Comparison of ENCODE assay signal across 9 cellular contexts in genomic region chr14:68733086-68733621, GRCh38. TPM values are rescaled to one million over a fixed set of nuclear protein-coding genes. Genes with fewer than 3 reads are reported as not detected.
DNase-seq lines count a peak whose midpoint lies in the region; ATAC-seq and TF ChIP-seq lines count a peak whose summit lies in the region.
"Had no signal": no experiment of that assay in that cellular context is flagged by ENCODE, and none has a peak within 500 bp of the region (broad histone marks: within the 10 kb centered on the region; RNA-seq: fewer than 3 reads in every experiment).

No MANE protein-coding gene starts in this region.

- ATAC-seq in naive thymus-derived CD4-positive, alpha-beta T cell, result peak; percentile 81
- ATAC-seq in GM19324 (IDR thresholded peaks at IDR 0.05; ENCODE audit: low FRiP score, unreplicated experiment), result no peak
- ATAC-seq in HG02798 (IDR thresholded peaks at IDR 0.05; ENCODE audit: poor library complexity, unreplicated experiment), result no peak

- TF ChIP-seq CTCF in ascending aorta (IDR thresholded peaks at IDR 0.05), result no peak

- peak in 9 of 14 donors; percentile 3 to 52 (median 31) for DNase-seq in C1 segment of cervical spinal cord (lab: John Stamatoyannopoulos, UW)
- DNase-seq in KBM-7, result peak; percentile 72
- DNase-seq in ascending aorta (ENCODE audit: low spot score in 2 of 2), result peak; percentile 22 to 75
- peak in 1 of 9 donors; percentile 55 for DNase-seq in naive thymus-derived CD4-positive, alpha-beta T cell
- no peak for DNase-seq in GM03348 (ENCODE audit: low spot score)
- DNase-seq in germinal center (ENCODE audit: low spot score), result no peak
- DNase-seq: NCI-H510A had no signal

- no peak overlapping the region for H3K4me3 ChIP-seq in ascending aorta
- H3K4me3 ChIP-seq in naive thymus-derived CD4-positive, alpha-beta T cell (ENCODE audit: low read length), result no peak overlapping the region

- H3K4me1 Mint-ChIP-seq in naive thymus-derived CD4-positive, alpha-beta T cell, result peaks cover 14 to 63% (median 48%) of the 10 kb centered on the region in 7 donors

- peaks cover 0 to 4% (median 0%) of the 10 kb centered on the region in 5 donors for H3K36me3 Mint-ChIP-seq in naive thymus-derived CD4-positive, alpha-beta T cell

- H3K9me3 Mint-ChIP-seq in naive thymus-derived CD4-positive, alpha-beta T cell, result no peaks in the 10 kb centered on the region

- no peaks in the 10 kb centered on the region for H3K9me3 ChIP-seq in ascending aorta
- H3K9me3 ChIP-seq in naive thymus-derived CD4-positive, alpha-beta T cell (ENCODE audit: control insufficient read depth in 2 of 3, low read length in 3 of 3), result no peaks in the 10 kb centered on the region

- in situ Hi-C loops in KBM-7 (cut with MboI; ENCODE audit: low pct_unique_long_range_greater_than_20kb, low sequenced_read_pairs), result no loop called here

- intact Hi-C loops in ascending aorta (cut with DNase I), result no loop called here
- intact Hi-C loops in naive thymus-derived CD4-positive, alpha-beta T cell (cut with micrococcal nuclease), result loop anchor here (2.0 to 5.0 kb wide), 2 partner anchors 39 to 54 kb away; no protein-coding TSS in a partner anchor

- CTCF ChIA-PET in naive thymus-derived CD4-positive, alpha-beta T cell (lab: Charles Lee), result no interaction called here

- peaks cover 0 to 17% of the 10 kb centered on the region in 2 donors for H3K4me1 ChIP-seq in ascending aorta
- H3K4me1 ChIP-seq in naive thymus-derived CD4-positive, alpha-beta T cell (ENCODE audit: control insufficient read depth in 2 of 2, insufficient read depth in 2 of 2, low read length in 2 of 2), result peaks cover 12 to 31% of the 10 kb centered on the region in 2 donors

- H3K4me3 Mint-ChIP-seq in naive thymus-derived CD4-positive, alpha-beta T cell, result peak overlapping the region in 2 of 10 donors; percentile 25 to 87

- H3K27ac Mint-ChIP-seq in naive thymus-derived CD4-positive, alpha-beta T cell, result peak overlapping the region in 4 of 9 donors; percentile 23 to 90 (median 30)

- H3K27me3 Mint-ChIP-seq in naive thymus-derived CD4-positive, alpha-beta T cell, result no peaks in the 10 kb centered on the region

- no peaks in the 10 kb centered on the region for H3K36me3 ChIP-seq in ascending aorta
- H3K36me3 ChIP-seq in naive thymus-derived CD4-positive, alpha-beta T cell (ENCODE audit: control insufficient read depth in 2 of 3, insufficient read depth in 3 of 3, low read length in 3 of 3), result no peaks in the 10 kb centered on the region

- H3K27me3 ChIP-seq in ascending aorta, result no peaks in the 10 kb centered on the region
- no peaks in the 10 kb centered on the region for H3K27me3 ChIP-seq in naive thymus-derived CD4-positive, alpha-beta T cell (ENCODE audit: control insufficient read depth in 2 of 2, insufficient read depth in 2 of 2, low read length in 2 of 2)

- POLR2A ChIA-PET in naive thymus-derived CD4-positive, alpha-beta T cell (lab: Charles Lee), result interaction anchor here (1.2 to 1.3 kb wide), 2 partner anchors 47 to 226 kb away, joined by 3 to 4 read pairs; no protein-coding TSS in a partner anchor

- no peak overlapping the region for H3K27ac ChIP-seq in ascending aorta
- H3K27ac ChIP-seq in naive thymus-derived CD4-positive, alpha-beta T cell (ENCODE audit: low read depth, low read length), result no peak overlapping the region

RNA-seq across cellular contexts. Expression of gene ZFP36L1, which starts 59.7 kb away (rescaled TPM):
- total RNA-seq in ascending aorta, result 772 TPM
- total RNA-seq in naive thymus-derived CD4-positive, alpha-beta T cell, result 100 to 1,000 TPM in 4 of 5 experiments, 10 to 100 TPM in 1; 82.0 to 231 (median 203) TPM
- polyA plus RNA-seq in naive thymus-derived CD4-positive, alpha-beta T cell, result 100 to 1,000 TPM in 1 of 2 donors, 10 to 100 TPM in 1; 85.6 to 160 TPM

Comparison
In these comparisons a context has a peak if more than half of its experiments do, and no peak if none do; other contexts are left out.
1. DNase-seq: peak in C1 segment of cervical spinal cord (9 of 14), KBM-7 (single experiment) and ascending aorta (2 of 2); none in GM03348 (single experiment) and germinal center (single experiment).